Comparison of ENCODE assay signal across 25 cellular contexts in the genomic region with DNA sequence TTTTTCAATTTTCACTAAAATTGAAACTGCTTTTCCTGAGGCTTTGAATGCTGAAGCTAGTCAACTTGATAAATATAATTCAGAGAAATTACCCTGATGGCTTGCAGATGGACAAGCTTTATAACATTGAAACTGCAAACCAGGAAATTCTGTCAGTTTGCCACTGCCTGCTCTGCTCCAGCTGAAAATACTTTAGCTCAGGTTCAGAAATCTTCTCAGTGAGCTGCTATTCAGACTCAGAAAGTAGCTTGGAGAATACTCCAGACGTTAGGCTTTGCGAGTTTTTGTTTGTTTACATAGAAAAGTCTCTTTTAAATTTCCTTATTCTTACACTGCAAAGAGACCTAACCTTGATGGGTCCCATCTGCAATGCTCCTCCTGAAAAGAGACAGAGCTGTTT.
DNase-seq lines count a peak whose midpoint lies in the region; ATAC-seq and TF ChIP-seq lines count a peak whose summit lies in the region.
"Had no signal": no experiment of that assay in that cellular context is flagged by ENCODE, and none has a peak within 500 bp of the region (broad histone marks: within the 10 kb centered on the region; RNA-seq: fewer than 3 reads in every experiment).

No MANE protein-coding gene starts in this region.

- TF ChIP-seq CTCF in GM23338 (conservative IDR thresholded peaks at IDR 0.05; ENCODE audit: low read depth in 2 of 2) (no peak), RWPE2 (IDR thresholded peaks at IDR 0.05; ENCODE audit: poor library complexity, severe bottlenecking) (no peak), fibroblast of lung (conservative IDR thresholded peaks at IDR 0.05 in 1 of 2, IDR thresholded peaks at IDR 0.05 in 1 of 2; ENCODE audit: low read depth in 1 of 2, low read length in 2 of 2) (no peak), neural progenitor cell (IDR thresholded peaks at IDR 0.05) (no peak), omental fat pad (IDR thresholded peaks at IDR 0.05) (no peak), esophagus muscularis mucosa (IDR thresholded peaks at IDR 0.05) (no peak)

- H3K9me3 Mint-ChIP-seq in GM23338 = no peaks in the 10 kb centered on the region
- H3K9me3 Mint-ChIP-seq in neural progenitor cell = no peaks in the 10 kb centered on the region
- H3K9me3 Mint-ChIP-seq: activated CD8-positive, alpha-beta T cell treated with anti-CD3 and anti-CD28 coated beads for 36 hours; type B pancreatic cell had no signal

- no peak for TF ChIP-seq EP300 in esophagus muscularis mucosa (IDR thresholded peaks at IDR 0.05)

- H3K27ac ChIP-seq in GM23338 (ENCODE audit: low read depth) = peak overlapping the region; percentile 7
- H3K27ac ChIP-seq in RWPE2 (ENCODE audit: poor library complexity, severe bottlenecking) = peak overlapping the region; percentile 93
- no peak overlapping the region for H3K27ac ChIP-seq in fibroblast of lung (ENCODE audit: insufficient read depth, low read length)
- H3K27ac ChIP-seq in neural progenitor cell = no peak overlapping the region
- H3K27ac ChIP-seq in esophagus muscularis mucosa (replicated peaks in 1 of 4) = no peak overlapping the region

- TF ChIP-seq POLR2A in esophagus muscularis mucosa (IDR thresholded peaks at IDR 0.05; ENCODE audit: low read depth) = no peak

- DNase-seq in GM23338 (ENCODE audit: low spot score) (peak; percentile 12), RWPE2 (ENCODE audit: low spot score) (no peak), fibroblast of lung (ENCODE audit: low read depth in 2 of 2) (peak in 1 of 2 donors; percentile 11), neural progenitor cell (ENCODE audit: low spot score) (no peak), NCI-H1048 (lab: John Stamatoyannopoulos, UW) (no peak), NCI-H1105 (lab: John Stamatoyannopoulos, UW) (no peak), omental fat pad (ENCODE audit: low spot score) (no peak), esophagus muscularis mucosa (ENCODE audit: extremely low spot score) (no peak)
- DNase-seq: ACHN; activated CD4-positive, alpha-beta T cell treated with anti-CD3 and anti-CD28 coated beads for 36 hours; activated CD8-positive, alpha-beta memory T cell treated with anti-CD3 and anti-CD28 coated beads, Interleukin-2, amount 50 U/mL, for 48 hours; activated CD8-positive, alpha-beta T cell treated with anti-CD3 and anti-CD28 coated beads for 36 hours; activated naive CD4-positive, alpha-beta T cell treated with anti-CD3 and anti-CD28 coated beads, Interleukin-2, amount 10 ng/mL, durations not matched to agents 7 days and 5 days; amygdala; islet precursor cell; naive thymus-derived CD8-positive, alpha-beta T cell; NCI-H1105 treated with DMSO at 0.1 percent for 48 hours; NCI-H2029; NCI-H524 treated with DMSO at 0.1 percent for 48 hours; SHP77; stimulated activated naive B cell treated with anti-CD40 and anti-IgM and Interleukin-4, amounts not matched to agents 10 μg/mL and 1 μg/mL and 100 μg/mL, for 72 hours; substantia nigra had no signal

- H3K4me3 Mint-ChIP-seq in GM23338 (no peak overlapping the region), neural progenitor cell (no peak overlapping the region)
- H3K4me3 Mint-ChIP-seq: activated CD4-positive, alpha-beta T cell treated with anti-CD3 and anti-CD28 coated beads for 36 hours; activated CD8-positive, alpha-beta T cell treated with anti-CD3 and anti-CD28 coated beads for 36 hours; activated naive CD4-positive, alpha-beta T cell treated with anti-CD3 and anti-CD28 coated beads, Interleukin-2, amount 10 ng/mL, durations not matched to agents 7 days and 5 days; activated T-helper 17 cell treated with anti-CD3 and anti-CD28 coated beads, Interleukin-2, amount 50 U/mL, for 72 hours; naive thymus-derived CD8-positive, alpha-beta T cell; stimulated activated naive B cell treated with anti-CD40 and anti-IgM and Interleukin-4, amounts not matched to agents 10 μg/mL and 1 μg/mL and 100 μg/mL, for 72 hours had no signal

- no peak overlapping the region for H3K4me3 ChIP-seq in GM23338
- H3K4me3 ChIP-seq in RWPE2 (ENCODE audit: severe bottlenecking) = no peak overlapping the region
- H3K4me3 ChIP-seq in fibroblast of lung (replicated peaks in 1 of 4; ENCODE audit: control extremely low read depth in 1 of 4, insufficient read depth in 1 of 4, low read depth in 3 of 4, low read length in 4 of 4) = no peak overlapping the region
- no peak overlapping the region for H3K4me3 ChIP-seq in neural progenitor cell
- no peak overlapping the region for H3K4me3 ChIP-seq in esophagus muscularis mucosa

- 14% methylated on average over 2 of the region's 2 CpGs for WGBS in esophagus muscularis mucosa

- no peaks in the 10 kb centered on the region for H3K36me3 Mint-ChIP-seq in GM23338 (ENCODE audit: low read depth)
- H3K36me3 Mint-ChIP-seq in neural progenitor cell = no peaks in the 10 kb centered on the region
- H3K36me3 Mint-ChIP-seq: activated naive CD4-positive, alpha-beta T cell treated with anti-CD3 and anti-CD28 coated beads, Interleukin-2, amount 10 ng/mL, durations not matched to agents 7 days and 5 days; naive thymus-derived CD8-positive, alpha-beta T cell; stimulated activated naive B cell treated with anti-CD40 and anti-IgM and Interleukin-4, amounts not matched to agents 10 μg/mL and 1 μg/mL and 100 μg/mL, for 72 hours; type B pancreatic cell had no signal

- intact Hi-C loops in esophagus muscularis mucosa (cut with DNase I) = no loop called here

- ATAC-seq in GM23338 (no peak; the same call in 2 of the 3 replicates), RWPE2 (ENCODE audit: low read depth) (peak; percentile 15; the same call in 1 of the 3 replicates), omental fat pad (ENCODE audit: low FRiP score) (no peak)
- ATAC-seq: activated CD4-positive, alpha-beta T cell treated with anti-CD3 and anti-CD28 coated beads for 36 hours; activated CD8-positive, alpha-beta T cell treated with anti-CD3 and anti-CD28 coated beads for 36 hours; activated T-helper 17 cell treated with anti-CD3 and anti-CD28 coated beads, Interleukin-2, amount 50 U/mL, for 72 hours; HCT116; naive thymus-derived CD8-positive, alpha-beta T cell; stimulated activated naive B cell treated with anti-CD40 and anti-IgM and Interleukin-4, amounts not matched to agents 10 μg/mL and 1 μg/mL and 100 μg/mL, for 72 hours had no signal

- H2AFZ ChIP-seq in GM23338 (peak overlapping the region; percentile 40), fibroblast of lung (ENCODE audit: low read length) (peak overlapping the region; percentile 60), neural progenitor cell (replicated peaks) (peak overlapping the region; percentile 86)

- no peaks in the 10 kb centered on the region for H3F3A ChIP-seq in GM23338 (replicated peaks; ENCODE audit: low read depth)
- H3F3A ChIP-seq in neural progenitor cell (ENCODE audit: low read depth) = no peaks in the 10 kb centered on the region

- no peaks in the 10 kb centered on the region for H3K9me2 ChIP-seq in GM23338 (ENCODE audit: insufficient read depth)

- H3K27me3 Mint-ChIP-seq in GM23338 (ENCODE audit: insufficient read depth, low read depth, poor library complexity) (no peaks in the 10 kb centered on the region), neural progenitor cell (ENCODE audit: insufficient read depth, low read depth) (no peaks in the 10 kb centered on the region)
- H3K27me3 Mint-ChIP-seq: activated CD4-positive, alpha-beta T cell treated with anti-CD3 and anti-CD28 coated beads for 36 hours; activated CD8-positive, alpha-beta T cell treated with anti-CD3 and anti-CD28 coated beads for 36 hours; activated naive CD4-positive, alpha-beta T cell treated with anti-CD3 and anti-CD28 coated beads, Interleukin-2, amount 10 ng/mL, durations not matched to agents 7 days and 5 days; activated T-helper 17 cell treated with anti-CD3 and anti-CD28 coated beads, Interleukin-2, amount 50 U/mL, for 72 hours; naive thymus-derived CD8-positive, alpha-beta T cell; stimulated activated naive B cell treated with anti-CD40 and anti-IgM and Interleukin-4, amounts not matched to agents 10 μg/mL and 1 μg/mL and 100 μg/mL, for 72 hours had no signal

- H3K79me2 ChIP-seq in GM23338 (replicated peaks; ENCODE audit: insufficient read depth) = no peaks in the 10 kb centered on the region
- no peaks in the 10 kb centered on the region for H3K79me2 ChIP-seq in fibroblast of lung (ENCODE audit: control insufficient read depth, insufficient read depth, low read length)
- no peaks in the 10 kb centered on the region for H3K79me2 ChIP-seq in neural progenitor cell (ENCODE audit: low read depth)

- H3K4me2 ChIP-seq in GM23338 (0 out of 2 replicates have a peak overlapping the region, but pooled peaks have one; percentile 6), fibroblast of lung (ENCODE audit: extremely low read depth, insufficient read depth, low read length) (peak overlapping the region; percentile 58), neural progenitor cell (no peak overlapping the region)

- no peak overlapping the region for H3K9ac ChIP-seq in fibroblast of lung (ENCODE audit: insufficient read depth, low read length)
- no peak overlapping the region for H3K9ac ChIP-seq in neural progenitor cell

- H3K4me1 Mint-ChIP-seq in GM23338 (peaks cover 23% of the 10 kb centered on the region), neural progenitor cell (peaks cover 4% of the 10 kb centered on the region)
- H3K4me1 Mint-ChIP-seq: activated CD4-positive, alpha-beta T cell treated with anti-CD3 and anti-CD28 coated beads for 36 hours; activated naive CD4-positive, alpha-beta T cell treated with anti-CD3 and anti-CD28 coated beads, Interleukin-2, amount 10 ng/mL, durations not matched to agents 7 days and 5 days; activated T-helper 17 cell treated with anti-CD3 and anti-CD28 coated beads, Interleukin-2, amount 50 U/mL, for 72 hours; naive thymus-derived CD8-positive, alpha-beta T cell; stimulated activated naive B cell treated with anti-CD40 and anti-IgM and Interleukin-4, amounts not matched to agents 10 μg/mL and 1 μg/mL and 100 μg/mL, for 72 hours had no signal

- H3K36me3 ChIP-seq in GM23338 (ENCODE audit: insufficient read depth) (no peaks in the 10 kb centered on the region), RWPE2 (ENCODE audit: low read depth) (no peaks in the 10 kb centered on the region), fibroblast of lung (ENCODE audit: control insufficient read depth, insufficient read depth, low read length) (no peaks in the 10 kb centered on the region), neural progenitor cell (no peaks in the 10 kb centered on the region), esophagus muscularis mucosa (no peaks in the 10 kb centered on the region)

- H3K9me3 ChIP-seq in RWPE2 (ENCODE audit: severe bottlenecking) (no peaks in the 10 kb centered on the region), fibroblast of lung (ENCODE audit: control insufficient read depth, insufficient read depth, low read depth, low read length) (no peaks in the 10 kb centered on the region), neural progenitor cell (ENCODE audit: low read depth) (no peaks in the 10 kb centered on the region), esophagus muscularis mucosa (no peaks in the 10 kb centered on the region)

- H4K20me1 ChIP-seq in GM23338 (replicated peaks; ENCODE audit: insufficient read depth) = no peaks in the 10 kb centered on the region
- no peaks in the 10 kb centered on the region for H4K20me1 ChIP-seq in fibroblast of lung (ENCODE audit: control insufficient read depth, extremely low read depth, insufficient read depth, low read length)
- no peaks in the 10 kb centered on the region for H4K20me1 ChIP-seq in neural progenitor cell (ENCODE audit: low read depth)

- no peaks in the 10 kb centered on the region for H3K27me3 ChIP-seq in GM23338 (ENCODE audit: insufficient read depth)
- no peaks in the 10 kb centered on the region for H3K27me3 ChIP-seq in RWPE2 (ENCODE audit: insufficient read depth, poor library complexity, severe bottlenecking)
- no peaks in the 10 kb centered on the region for H3K27me3 ChIP-seq in fibroblast of lung (ENCODE audit: control insufficient read depth, insufficient read depth, low read length)
- no peaks in the 10 kb centered on the region for H3K27me3 ChIP-seq in neural progenitor cell
- H3K27me3 ChIP-seq in esophagus muscularis mucosa = no peaks in the 10 kb centered on the region

- peaks cover 16% of the 10 kb centered on the region for H3K4me1 ChIP-seq in GM23338 (ENCODE audit: insufficient read depth)
- peaks cover 24% of the 10 kb centered on the region for H3K4me1 ChIP-seq in RWPE2 (ENCODE audit: insufficient read depth, poor library complexity, severe bottlenecking)
- no peaks in the 10 kb centered on the region for H3K4me1 ChIP-seq in fibroblast of lung (ENCODE audit: control insufficient read depth, extremely low read depth, insufficient read depth, low read length)
- H3K4me1 ChIP-seq in neural progenitor cell = no peaks in the 10 kb centered on the region
- H3K4me1 ChIP-seq in esophagus muscularis mucosa = no peaks in the 10 kb centered on the region

- no peak overlapping the region; the same call in 1 of the 2 replicates for H3K27ac Mint-ChIP-seq in GM23338
- no peak overlapping the region for H3K27ac Mint-ChIP-seq in neural progenitor cell
- H3K27ac Mint-ChIP-seq: activated CD4-positive, alpha-beta T cell treated with anti-CD3 and anti-CD28 coated beads for 36 hours; activated CD8-positive, alpha-beta T cell treated with anti-CD3 and anti-CD28 coated beads for 36 hours; activated naive CD4-positive, alpha-beta T cell treated with anti-CD3 and anti-CD28 coated beads, Interleukin-2, amount 10 ng/mL, durations not matched to agents 7 days and 5 days; activated T-helper 17 cell treated with anti-CD3 and anti-CD28 coated beads, Interleukin-2, amount 50 U/mL, for 72 hours; naive thymus-derived CD8-positive, alpha-beta T cell; stimulated activated naive B cell treated with anti-CD40 and anti-IgM and Interleukin-4, amounts not matched to agents 10 μg/mL and 1 μg/mL and 100 μg/mL, for 72 hours had no signal

Comparison
In these comparisons a context has a peak if more than half of its experiments do, and no peak if none do; other contexts are left out.
1. H3K27ac ChIP-seq: peak in GM23338 (single experiment) and RWPE2 (single experiment); none in fibroblast of lung (single experiment), neural progenitor cell (single experiment) and esophagus muscularis mucosa (0 of 4).
2. Peak in every context shown above with its lines, with median percentiles within 50 percentile points of each other: H2AFZ ChIP-seq.